ENCODE assay signal across 1 cellular context in the genomic region with DNA sequence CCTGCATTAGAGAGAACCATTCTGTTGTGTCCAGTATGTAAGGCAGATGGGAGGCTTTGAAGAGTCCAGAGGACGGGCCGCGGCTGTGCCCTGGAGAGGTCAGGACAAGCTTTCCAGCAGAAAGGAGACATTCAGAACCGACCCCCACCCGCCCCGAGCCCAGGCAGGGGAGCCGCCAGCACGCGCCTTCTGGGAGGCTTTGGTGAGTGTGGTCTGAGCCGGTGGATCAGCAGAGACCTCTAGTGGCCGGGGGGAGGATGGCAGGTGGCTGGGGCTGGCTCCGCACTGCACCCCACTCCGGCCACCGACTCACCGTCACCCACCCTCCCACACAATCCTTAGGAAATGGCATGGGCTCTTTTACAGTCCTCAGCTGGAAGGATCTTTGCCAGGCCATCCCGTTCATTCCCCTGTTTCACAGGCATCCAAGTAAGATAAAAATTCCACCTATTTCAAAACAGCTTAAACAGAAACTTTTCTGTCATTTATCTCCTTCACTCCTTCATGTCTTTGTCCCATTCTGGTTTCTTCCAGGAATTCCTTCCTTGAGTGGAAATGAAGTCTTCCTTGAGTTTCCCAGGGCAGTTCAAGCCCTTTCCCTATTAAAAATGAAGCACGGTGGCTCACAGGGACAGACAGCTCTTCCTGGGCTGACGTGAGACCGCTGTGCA.
A peak's percentile ranks its signal among the peaks of the same experiment; 100 is the strongest.
TF ChIP-seq lines count a peak whose summit lies in the region.

No MANE protein-coding gene starts in this region.

TF ChIP-seq in K562, 482 proteins besides CTCF, POLR2A, EP300 and RAD21 (continued from another document and continues in another):
- TF ChIP-seq, protein P1, sequence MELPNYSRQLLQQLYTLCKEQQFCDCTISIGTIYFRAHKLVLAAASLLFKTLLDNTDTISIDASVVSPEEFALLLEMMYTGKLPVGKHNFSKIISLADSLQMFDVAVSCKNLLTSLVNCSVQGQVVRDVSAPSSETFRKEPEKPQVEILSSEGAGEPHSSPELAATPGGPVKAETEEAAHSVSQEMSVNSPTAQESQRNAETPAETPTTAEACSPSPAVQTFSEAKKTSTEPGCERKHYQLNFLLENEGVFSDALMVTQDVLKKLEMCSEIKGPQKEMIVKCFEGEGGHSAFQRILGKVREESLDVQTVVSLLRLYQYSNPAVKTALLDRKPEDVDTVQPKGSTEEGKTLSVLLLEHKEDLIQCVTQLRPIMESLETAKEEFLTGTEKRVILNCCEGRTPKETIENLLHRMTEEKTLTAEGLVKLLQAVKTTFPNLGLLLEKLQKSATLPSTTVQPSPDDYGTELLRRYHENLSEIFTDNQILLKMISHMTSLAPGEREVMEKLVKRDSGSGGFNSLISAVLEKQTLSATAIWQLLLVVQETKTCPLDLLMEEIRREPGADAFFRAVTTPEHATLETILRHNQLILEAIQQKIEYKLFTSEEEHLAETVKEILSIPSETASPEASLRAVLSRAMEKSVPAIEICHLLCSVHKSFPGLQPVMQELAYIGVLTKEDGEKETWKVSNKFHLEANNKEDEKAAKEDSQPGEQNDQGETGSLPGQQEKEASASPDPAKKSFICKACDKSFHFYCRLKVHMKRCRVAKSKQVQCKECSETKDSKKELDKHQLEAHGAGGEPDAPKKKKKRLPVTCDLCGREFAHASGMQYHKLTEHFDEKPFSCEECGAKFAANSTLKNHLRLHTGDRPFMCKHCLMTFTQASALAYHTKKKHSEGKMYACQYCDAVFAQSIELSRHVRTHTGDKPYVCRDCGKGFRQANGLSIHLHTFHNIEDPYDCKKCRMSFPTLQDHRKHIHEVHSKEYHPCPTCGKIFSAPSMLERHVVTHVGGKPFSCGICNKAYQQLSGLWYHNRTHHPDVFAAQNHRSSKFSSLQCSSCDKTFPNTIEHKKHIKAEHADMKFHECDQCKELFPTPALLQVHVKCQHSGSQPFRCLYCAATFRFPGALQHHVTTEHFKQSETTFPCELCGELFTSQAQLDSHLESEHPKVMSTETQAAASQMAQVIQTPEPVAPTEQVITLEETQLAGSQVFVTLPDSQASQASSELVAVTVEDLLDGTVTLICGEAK (IDR thresholded peaks at IDR 0.05) = no peak
- TF ChIP-seq, protein P1 (CRISPR knock-in tag; IDR thresholded peaks at IDR 0.05) = no peak
- TF ChIP-seq, protein P2, sequence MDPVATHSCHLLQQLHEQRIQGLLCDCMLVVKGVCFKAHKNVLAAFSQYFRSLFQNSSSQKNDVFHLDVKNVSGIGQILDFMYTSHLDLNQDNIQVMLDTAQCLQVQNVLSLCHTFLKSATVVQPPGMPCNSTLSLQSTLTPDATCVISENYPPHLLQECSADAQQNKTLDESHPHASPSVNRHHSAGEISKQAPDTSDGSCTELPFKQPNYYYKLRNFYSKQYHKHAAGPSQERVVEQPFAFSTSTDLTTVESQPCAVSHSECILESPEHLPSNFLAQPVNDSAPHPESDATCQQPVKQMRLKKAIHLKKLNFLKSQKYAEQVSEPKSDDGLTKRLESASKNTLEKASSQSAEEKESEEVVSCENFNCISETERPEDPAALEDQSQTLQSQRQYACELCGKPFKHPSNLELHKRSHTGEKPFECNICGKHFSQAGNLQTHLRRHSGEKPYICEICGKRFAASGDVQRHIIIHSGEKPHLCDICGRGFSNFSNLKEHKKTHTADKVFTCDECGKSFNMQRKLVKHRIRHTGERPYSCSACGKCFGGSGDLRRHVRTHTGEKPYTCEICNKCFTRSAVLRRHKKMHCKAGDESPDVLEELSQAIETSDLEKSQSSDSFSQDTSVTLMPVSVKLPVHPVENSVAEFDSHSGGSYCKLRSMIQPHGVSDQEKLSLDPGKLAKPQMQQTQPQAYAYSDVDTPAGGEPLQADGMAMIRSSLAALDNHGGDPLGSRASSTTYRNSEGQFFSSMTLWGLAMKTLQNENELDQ (CRISPR knock-in tag; IDR thresholded peaks at IDR 0.05; ENCODE audit: borderline replicate concordance) = no peak
- TF ChIP-seq SMC3 (conservative IDR thresholded peaks at IDR 0.05; ENCODE audit: insufficient read depth, low read depth, low read length) (peak; percentile 77), ZNF146 (CRISPR knock-in tag; IDR thresholded peaks at IDR 0.05; ENCODE audit: unreplicated experiment) (no peak), ZNF79 (CRISPR knock-in tag; IDR thresholded peaks at IDR 0.05; ENCODE audit: low read depth) (no peak), EGR1 (conservative IDR thresholded peaks at IDR 0.05) (peak; percentile 31; the same call in 1 of the 2 replicates), ZC3H8 (IDR thresholded peaks at IDR 0.05) (no peak), KLF16 (IDR thresholded peaks at IDR 0.05) (peak; percentile 58; the same call in 1 of the 2 replicates), ZBTB7A (IDR thresholded peaks at IDR 0.05; ENCODE audit: borderline replicate concordance, control insufficient read depth, low read depth, low read length) (peak; percentile 57; the same call in 1 of the 2 replicates), NFXL1 (CRISPR knock-in tag; IDR thresholded peaks at IDR 0.05) (no peak), TSC22D4 (tag; IDR thresholded peaks at IDR 0.05) (no peak), NFIC (IDR thresholded peaks at IDR 0.05) (no peak), HOXB6 (CRISPR knock-in tag; IDR thresholded peaks at IDR 0.05; ENCODE audit: borderline replicate concordance) (no peak), COPS2 (conservative IDR thresholded peaks at IDR 0.05) (no peak), ZNF707 (CRISPR knock-in tag; conservative IDR thresholded peaks at IDR 0.05) (peak; percentile 75), FOXP1 (CRISPR knock-in tag; IDR thresholded peaks at IDR 0.05) (no peak), BMI1 (IDR thresholded peaks at IDR 0.05; ENCODE audit: low read length) (0 out of 2 replicates have a peak, but pooled peaks have one; percentile 11), MAZ (CRISPR knock-in tag; conservative IDR thresholded peaks at IDR 0.05 in 1 of 2, IDR thresholded peaks at IDR 0.05 in 1 of 2) (peak in 1 of 2 experiments; percentile 54; a peak in 1 of 4 replicates), SREBF1 (IDR thresholded peaks at IDR 0.05; ENCODE audit: borderline replicate concordance, low read depth, low read length) (0 out of 2 replicates have a peak, but pooled peaks have one; percentile 37), ZNF830 (CRISPR knock-in tag; IDR thresholded peaks at IDR 0.05) (no peak), JUN (IDR thresholded peaks at IDR 0.05; ENCODE audit: borderline replicate concordance, low read depth, low read length) (no peak), JUN (CRISPR knock-in tag; IDR thresholded peaks at IDR 0.05; ENCODE audit: borderline replicate concordance) (no peak), TAF9B (IDR thresholded peaks at IDR 0.05; ENCODE audit: partially characterized antibody) (no peak), BRCA1 (IDR thresholded peaks at IDR 0.05) (no peak), BRCA1 (CRISPR knock-in tag; IDR thresholded peaks at IDR 0.05) (no peak), STAG1 (CRISPR knock-in tag; IDR thresholded peaks at IDR 0.05; ENCODE audit: borderline replicate concordance) (peak; percentile 31; the same call in 1 of the 2 replicates), ZFX (CRISPR knock-in tag; IDR thresholded peaks at IDR 0.05) (no peak), ZNF41 (CRISPR knock-in tag; conservative IDR thresholded peaks at IDR 0.05) (no peak), MYC (IDR thresholded peaks at IDR 0.05; ENCODE audit: low read depth, low read length) (0 out of 2 replicates have a peak, but pooled peaks have one; percentile 34), MYC (CRISPR knock-in tag; IDR thresholded peaks at IDR 0.05; ENCODE audit: borderline replicate concordance, low read depth) (no peak), ZNF143 (CRISPR knock-in tag; IDR thresholded peaks at IDR 0.05) (no peak), FOXA1 (IDR thresholded peaks at IDR 0.05; ENCODE audit: borderline replicate concordance) (no peak), MTA2 (IDR thresholded peaks at IDR 0.05; ENCODE audit: low read depth) (no peak), RCOR1 (IDR thresholded peaks at IDR 0.05; ENCODE audit: borderline replicate concordance in 1 of 2, low read depth in 2 of 2, low read length in 2 of 2) (0 out of 4 replicates have a peak, but pooled peaks of 1 of the 2 experiments have one; percentile 16), PTBP1 (IDR thresholded peaks at IDR 0.05; ENCODE audit: low read depth, low read length) (no peak), L3MBTL2 (IDR thresholded peaks at IDR 0.05) (peak; percentile 82), KDM5B (IDR thresholded peaks at IDR 0.05; ENCODE audit: insufficient replicate concordance, low read depth, low read length) (no peak), THRAP3 (IDR thresholded peaks at IDR 0.05; ENCODE audit: borderline replicate concordance) (no peak)
- TF ChIP-seq, protein P3, sequence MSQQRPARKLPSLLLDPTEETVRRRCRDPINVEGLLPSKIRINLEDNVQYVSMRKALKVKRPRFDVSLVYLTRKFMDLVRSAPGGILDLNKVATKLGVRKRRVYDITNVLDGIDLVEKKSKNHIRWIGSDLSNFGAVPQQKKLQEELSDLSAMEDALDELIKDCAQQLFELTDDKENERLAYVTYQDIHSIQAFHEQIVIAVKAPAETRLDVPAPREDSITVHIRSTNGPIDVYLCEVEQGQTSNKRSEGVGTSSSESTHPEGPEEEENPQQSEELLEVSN (IDR thresholded peaks at IDR 0.05; ENCODE audit: borderline replicate concordance in 1 of 2, extremely low read depth in 1 of 2, insufficient read depth in 1 of 2, insufficient read length in 1 of 2, low read depth in 1 of 2, low read length in 1 of 2, poor library complexity in 1 of 2, severe bottlenecking in 1 of 2) = peak in 1 of 2 experiments; percentile 77
- TF ChIP-seq, protein P4, sequence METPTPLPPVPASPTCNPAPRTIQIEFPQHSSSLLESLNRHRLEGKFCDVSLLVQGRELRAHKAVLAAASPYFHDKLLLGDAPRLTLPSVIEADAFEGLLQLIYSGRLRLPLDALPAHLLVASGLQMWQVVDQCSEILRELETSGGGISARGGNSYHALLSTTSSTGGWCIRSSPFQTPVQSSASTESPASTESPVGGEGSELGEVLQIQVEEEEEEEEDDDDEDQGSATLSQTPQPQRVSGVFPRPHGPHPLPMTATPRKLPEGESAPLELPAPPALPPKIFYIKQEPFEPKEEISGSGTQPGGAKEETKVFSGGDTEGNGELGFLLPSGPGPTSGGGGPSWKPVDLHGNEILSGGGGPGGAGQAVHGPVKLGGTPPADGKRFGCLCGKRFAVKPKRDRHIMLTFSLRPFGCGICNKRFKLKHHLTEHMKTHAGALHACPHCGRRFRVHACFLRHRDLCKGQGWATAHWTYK (CRISPR knock-in tag; IDR thresholded peaks at IDR 0.05) = no peak
- TF ChIP-seq, protein P5, sequence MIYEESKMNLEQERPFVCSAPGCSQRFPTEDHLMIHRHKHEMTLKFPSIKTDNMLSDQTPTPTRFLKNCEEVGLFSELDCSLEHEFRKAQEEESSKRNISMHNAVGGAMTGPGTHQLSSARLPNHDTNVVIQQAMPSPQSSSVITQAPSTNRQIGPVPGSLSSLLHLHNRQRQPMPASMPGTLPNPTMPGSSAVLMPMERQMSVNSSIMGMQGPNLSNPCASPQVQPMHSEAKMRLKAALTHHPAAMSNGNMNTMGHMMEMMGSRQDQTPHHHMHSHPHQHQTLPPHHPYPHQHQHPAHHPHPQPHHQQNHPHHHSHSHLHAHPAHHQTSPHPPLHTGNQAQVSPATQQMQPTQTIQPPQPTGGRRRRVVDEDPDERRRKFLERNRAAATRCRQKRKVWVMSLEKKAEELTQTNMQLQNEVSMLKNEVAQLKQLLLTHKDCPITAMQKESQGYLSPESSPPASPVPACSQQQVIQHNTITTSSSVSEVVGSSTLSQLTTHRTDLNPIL (CRISPR knock-in tag; IDR thresholded peaks at IDR 0.05) = no peak
- TF ChIP-seq, protein P6, sequence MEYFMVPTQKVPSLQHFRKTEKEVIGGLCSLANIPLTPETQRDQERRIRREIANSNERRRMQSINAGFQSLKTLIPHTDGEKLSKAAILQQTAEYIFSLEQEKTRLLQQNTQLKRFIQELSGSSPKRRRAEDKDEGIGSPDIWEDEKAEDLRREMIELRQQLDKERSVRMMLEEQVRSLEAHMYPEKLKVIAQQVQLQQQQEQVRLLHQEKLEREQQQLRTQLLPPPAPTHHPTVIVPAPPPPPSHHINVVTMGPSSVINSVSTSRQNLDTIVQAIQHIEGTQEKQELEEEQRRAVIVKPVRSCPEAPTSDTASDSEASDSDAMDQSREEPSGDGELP (CRISPR knock-in tag; IDR thresholded peaks at IDR 0.05; ENCODE audit: borderline replicate concordance) = peak; percentile 30; the same call in 1 of the 2 replicates
- TF ChIP-seq, protein P7, sequence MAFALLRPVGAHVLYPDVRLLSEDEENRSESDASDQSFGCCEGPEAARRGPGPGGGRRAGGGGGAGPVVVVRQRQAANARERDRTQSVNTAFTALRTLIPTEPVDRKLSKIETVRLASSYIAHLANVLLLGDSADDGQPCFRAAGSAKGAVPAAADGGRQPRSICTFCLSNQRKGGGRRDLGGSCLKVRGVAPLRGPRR (CRISPR knock-in tag; IDR thresholded peaks at IDR 0.05) = no peak
- TF ChIP-seq, protein P8, sequence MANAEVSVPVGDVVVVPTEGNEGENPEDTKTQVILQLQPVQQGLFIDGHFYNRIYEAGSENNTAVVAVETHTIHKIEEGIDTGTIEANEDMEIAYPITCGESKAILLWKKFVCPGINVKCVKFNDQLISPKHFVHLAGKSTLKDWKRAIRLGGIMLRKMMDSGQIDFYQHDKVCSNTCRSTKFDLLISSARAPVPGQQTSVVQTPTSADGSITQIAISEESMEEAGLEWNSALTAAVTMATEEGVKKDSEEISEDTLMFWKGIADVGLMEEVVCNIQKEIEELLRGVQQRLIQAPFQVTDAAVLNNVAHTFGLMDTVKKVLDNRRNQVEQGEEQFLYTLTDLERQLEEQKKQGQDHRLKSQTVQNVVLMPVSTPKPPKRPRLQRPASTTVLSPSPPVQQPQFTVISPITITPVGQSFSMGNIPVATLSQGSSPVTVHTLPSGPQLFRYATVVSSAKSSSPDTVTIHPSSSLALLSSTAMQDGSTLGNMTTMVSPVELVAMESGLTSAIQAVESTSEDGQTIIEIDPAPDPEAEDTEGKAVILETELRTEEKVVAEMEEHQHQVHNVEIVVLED (CRISPR knock-in tag; IDR thresholded peaks at IDR 0.05) = no peak
